ENCODE assay signal across 15 cellular contexts in the genomic region with DNA sequence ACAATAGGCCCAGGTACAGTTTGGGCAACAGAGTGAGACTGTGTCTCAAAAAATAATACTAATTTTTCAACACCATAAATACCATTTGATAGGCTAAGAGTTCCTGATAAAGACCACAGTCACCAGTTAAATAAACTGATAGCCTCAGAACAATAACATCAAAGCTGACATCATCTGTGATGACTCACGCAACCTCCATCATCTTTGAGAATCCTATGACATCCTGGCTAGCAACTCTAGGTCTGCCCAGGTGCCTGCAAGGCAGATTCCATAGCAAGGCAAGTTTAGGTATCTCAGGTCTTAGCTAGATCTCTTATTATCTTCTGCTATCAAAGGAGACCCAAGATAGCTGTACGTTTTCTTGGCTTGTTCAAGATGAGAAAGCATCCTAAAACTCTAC. TPM values are rescaled to one million over a fixed set of nuclear protein-coding genes. Genes with fewer than 3 reads are reported as not detected.
DNase-seq lines count a peak whose midpoint lies in the region; ATAC-seq lines count a peak whose summit lies in the region.
"Had no signal": no experiment of that assay in that cellular context is flagged by ENCODE, and none has a peak within 500 bp of the region (broad histone marks: within the 10 kb centered on the region; RNA-seq: fewer than 3 reads in every experiment).

No MANE protein-coding gene starts in this region.

- H3K9ac ChIP-seq in GM23248 = no peak overlapping the region
- no peak overlapping the region for H3K9ac ChIP-seq in mesenchymal stem cell (ENCODE audit: low read length)

- 75 to 78% methylated on average over 2 of the region's 2 CpGs for WGBS in GM23248 (ENCODE audit: low coverage in 1 of 2, low lambda C conversion rate in 2 of 2, missing lambda C conversion rate in 2 of 2), 2 experiments
- WGBS in mesenchymal stem cell = 84% methylated on average over 2 of the region's 2 CpGs

- H3K23ac ChIP-seq in mesenchymal stem cell (ENCODE audit: low read length in 2 of 2) = no peak overlapping the region

- no peaks in the 10 kb centered on the region for H3K27me3 ChIP-seq in GM23248 (replicated peaks; ENCODE audit: insufficient read depth)
- no peaks in the 10 kb centered on the region for H3K27me3 ChIP-seq in MG63
- no peaks in the 10 kb centered on the region for H3K27me3 ChIP-seq in mesenchymal stem cell (ENCODE audit: control insufficient read depth in 1 of 2, insufficient read depth in 1 of 2, low read length in 2 of 2)
- H3K27me3 ChIP-seq: sigmoid colon, SJSA1, suprapubic skin had no signal

- H3K4me1 ChIP-seq in GM23248 (ENCODE audit: insufficient read depth) = no peaks in the 10 kb centered on the region
- H3K4me1 ChIP-seq in mesenchymal stem cell (ENCODE audit: control insufficient read depth, insufficient read depth, low read depth, low read length) = no peaks in the 10 kb centered on the region
- H3K4me1 ChIP-seq: SJSA1 had no signal

- no peaks in the 10 kb centered on the region for H3K9me3 ChIP-seq in GM23248 (ENCODE audit: low read depth)
- H3K9me3 ChIP-seq in MG63 = no peaks in the 10 kb centered on the region
- no peaks in the 10 kb centered on the region for H3K9me3 ChIP-seq in mesenchymal stem cell (ENCODE audit: control insufficient read depth, low read length)
- H3K9me3 ChIP-seq: sigmoid colon, SJSA1, suprapubic skin had no signal

- H3K4me3 ChIP-seq in GM23248 (no peak overlapping the region), MG63 (no peak overlapping the region), mesenchymal stem cell (ENCODE audit: insufficient read depth in 1 of 2, low read depth in 1 of 2, low read length in 2 of 2) (no peak overlapping the region)
- H3K4me3 ChIP-seq: sigmoid colon, SJSA1, suprapubic skin had no signal

- no peak overlapping the region for H3K27ac ChIP-seq in GM23248
- no peak overlapping the region for H3K27ac ChIP-seq in mesenchymal stem cell (ENCODE audit: low read length, poor library complexity, severe bottlenecking)
- H3K27ac ChIP-seq: sigmoid colon, SJSA1, suprapubic skin had no signal

- no peak overlapping the region for H3K4me2 ChIP-seq in GM23248 (ENCODE audit: unreplicated experiment)
- no peak overlapping the region for H3K4me2 ChIP-seq in mesenchymal stem cell (ENCODE audit: low read length, poor library complexity, severe bottlenecking)

- no peak overlapping the region for H4K91ac ChIP-seq in mesenchymal stem cell (ENCODE audit: low read length)

- no peak overlapping the region for H2BK120ac ChIP-seq in mesenchymal stem cell (ENCODE audit: low read depth, low read length)

- H3K14ac ChIP-seq in mesenchymal stem cell (ENCODE audit: low read length in 2 of 2) = no peak overlapping the region

- H3K79me2 ChIP-seq in GM23248 (ENCODE audit: insufficient read depth) = no peaks in the 10 kb centered on the region

- H4K8ac ChIP-seq in mesenchymal stem cell (ENCODE audit: low read length) = no peak overlapping the region

- H2BK15ac ChIP-seq in mesenchymal stem cell (ENCODE audit: low read depth, poor library complexity, severe bottlenecking) = no peak overlapping the region

- H2BK5ac ChIP-seq in mesenchymal stem cell (ENCODE audit: low read depth, low read length, poor library complexity, severe bottlenecking) = no peak overlapping the region

- H2AK5ac ChIP-seq in mesenchymal stem cell (ENCODE audit: low read length, severe bottlenecking) = peak overlapping the region; percentile 63

- 0 out of 2 replicates have a peak, but pooled peaks cover 4% of the 10 kb centered on the region for H3F3A ChIP-seq in GM23248 (ENCODE audit: insufficient read depth)

- H3K36me3 ChIP-seq in GM23248 (ENCODE audit: low read depth) = no peaks in the 10 kb centered on the region
- no peaks in the 10 kb centered on the region for H3K36me3 ChIP-seq in MG63
- H3K36me3 ChIP-seq in mesenchymal stem cell (ENCODE audit: control insufficient read depth in 1 of 2, insufficient read depth in 2 of 2, low read depth in 1 of 2, low read length in 2 of 2) = no peaks in the 10 kb centered on the region
- H3K36me3 ChIP-seq: sigmoid colon, SJSA1, suprapubic skin had no signal

- no peak for ATAC-seq in HG03108 (IDR thresholded peaks at IDR 0.05; ENCODE audit: unreplicated experiment)
- ATAC-seq: left cardiac atrium; naive thymus-derived CD8-positive, alpha-beta T cell had no signal

- H3K18ac ChIP-seq in mesenchymal stem cell (ENCODE audit: low read depth in 1 of 2, low read length in 2 of 2) = no peak overlapping the region

- H3K9me2 ChIP-seq in GM23248 (ENCODE audit: insufficient read depth) = no peaks in the 10 kb centered on the region

- in situ Hi-C loops in GM23248 (cut with MboI) = no loop called here

- H2AFZ ChIP-seq in GM23248 = no peak overlapping the region
- H2AFZ ChIP-seq in mesenchymal stem cell (ENCODE audit: low read depth, low read length) = no peak overlapping the region

- H4K20me1 ChIP-seq in GM23248 (ENCODE audit: insufficient read depth) = no peaks in the 10 kb centered on the region

- DNase-seq in GM23248 (peak; percentile 47), MG63 (peak; percentile 19), dermis microvascular lymphatic vessel endothelial cell (ENCODE audit: low read depth in 2 of 2) (peak; percentile 10 to 66), mesenchymal stem cell (peak; percentile 17), DMS114 treated with DMSO at 0.1 percent for 48 hours (lab: John Stamatoyannopoulos, UW; ENCODE audit: unreplicated experiment) (no peak), NCI-H748 (lab: John Stamatoyannopoulos, UW; ENCODE audit: unreplicated experiment) (no peak), activated T-cell treated with anti-CD3 and anti-CD28 coated beads for 4 hours (no peak)
- DNase-seq: activated CD8-positive, alpha-beta memory T cell treated with anti-CD3 and anti-CD28 coated beads, Interleukin-2, amount 50 U/mL, for 4 hours; left cardiac atrium; naive thymus-derived CD8-positive, alpha-beta T cell; NCI-H1436; sigmoid colon had no signal

- H3K4ac ChIP-seq in mesenchymal stem cell (ENCODE audit: low read depth in 1 of 2, low read length in 2 of 2) = no peak overlapping the region

- no peaks in the 10 kb centered on the region for H3K79me1 ChIP-seq in mesenchymal stem cell (replicated peaks; ENCODE audit: low read length, poor library complexity, severe bottlenecking)

- H2BK12ac ChIP-seq in mesenchymal stem cell (ENCODE audit: low read length in 2 of 2) = no peak overlapping the region

RNA-seq across cellular contexts. Expression of a gene that starts 30.5 kb away (rescaled TPM):
- 13.0 and 13.3 TPM in 2 replicates for total RNA-seq in GM23248 (2014; rRNA removed; shearing (Covaris generic))
- polyA plus RNA-seq in GM23248 (2016; fragmentation: Nextera tagmentation; extraction: Ambion mirVana) = 12.5 and 13.9 TPM in 2 replicates
- total RNA-seq in MG63 (2014; rRNA removed; shearing (Covaris generic); ENCODE audit: low replicate concordance) = 5.8 and 7.1 TPM in 2 replicates
- 11.9 and 20.5 TPM in 2 replicates for total RNA-seq in dermis microvascular lymphatic vessel endothelial cell
- 22.7 TPM for polyA plus RNA-seq in mesenchymal stem cell (2013, experiment 1 of 2)
- polyA plus RNA-seq in mesenchymal stem cell (2013, experiment 2 of 2) = 21.7 TPM

RNA-seq across cellular contexts. Expression of a gene that starts 47.3 kb away (rescaled TPM):
- 21.1 and 22.2 TPM in 2 replicates for total RNA-seq in GM23248 (2014; rRNA removed; shearing (Covaris generic))
- 21.7 and 23.6 TPM in 2 replicates for polyA plus RNA-seq in GM23248 (2016; fragmentation: Nextera tagmentation; extraction: Ambion mirVana)
- 12.8 and 13.2 TPM in 2 replicates for total RNA-seq in MG63 (2014; rRNA removed; shearing (Covaris generic); ENCODE audit: low replicate concordance)
- total RNA-seq in dermis microvascular lymphatic vessel endothelial cell = 17.2 and 23.1 TPM in 2 replicates
- polyA plus RNA-seq in mesenchymal stem cell (2013, experiment 1 of 2) = 14.6 TPM
- 14.9 TPM for polyA plus RNA-seq in mesenchymal stem cell (2013, experiment 2 of 2)

Comparison
In these comparisons a context has a peak if more than half of its experiments do, and no peak if none do; other contexts are left out.
1. DNase-seq: peak in GM23248 (single experiment), MG63 (single experiment), dermis microvascular lymphatic vessel endothelial cell (2 of 2) and mesenchymal stem cell (single experiment); none in DMS114 treated with DMSO at 0.1 percent for 48 hours (single experiment), NCI-H748 (single experiment) and activated T-cell treated with anti-CD3 and anti-CD28 coated beads for 4 hours (single experiment).